Comparison of ENCODE assay signal across 8 cellular contexts in genomic region chr19:3987619-3988371, GRCh38. TPM values are rescaled to one million over a fixed set of nuclear protein-coding genes. Genes with fewer than 3 reads are reported as not detected.
DNase-seq lines count a peak whose midpoint lies in the region; ATAC-seq and TF ChIP-seq lines count a peak whose summit lies in the region.

No MANE protein-coding gene starts in this region.

- H3K9ac ChIP-seq in GM23248, result peak overlapping the region; percentile 77

- no peaks in the 10 kb centered on the region for H3K9me3 ChIP-seq in GM23248 (ENCODE audit: low read depth)
- H3K9me3 ChIP-seq in T-helper 17 cell (ENCODE audit: control insufficient read depth, low read length, poor library complexity, severe bottlenecking), result peaks cover 2% of the 10 kb centered on the region
- H3K9me3 ChIP-seq in psoas muscle, result no peaks in the 10 kb centered on the region

- H3K36me3 ChIP-seq in BJ (ENCODE audit: control insufficient read depth, insufficient read depth, low read length), result peaks cover 15% of the 10 kb centered on the region
- H3K36me3 ChIP-seq in GM23248 (ENCODE audit: low read depth), result peaks cover 17% of the 10 kb centered on the region; the same call in 1 of the 2 replicates
- peaks cover 13 to 18% of the 10 kb centered on the region in 2 donors for H3K36me3 ChIP-seq in psoas muscle (ENCODE audit: insufficient read depth in 1 of 2, low read depth in 1 of 2)

- H3K4me1 ChIP-seq in GM23248 (ENCODE audit: insufficient read depth), result peaks cover 19% of the 10 kb centered on the region
- H3K4me1 ChIP-seq in psoas muscle, result peaks cover 32% of the 10 kb centered on the region

- WGBS in GM23248 (ENCODE audit: low coverage in 1 of 2, low lambda C conversion rate in 2 of 2, missing lambda C conversion rate in 2 of 2), 2 experiments, result 12 to 15% methylated on average over 29 to 30 of the region's 30 CpGs
- 8 to 10% (median 8%) methylated on average over 28 to 30 of the region's 30 CpGs for WGBS in psoas muscle, 3 donors

- H3K27me3 ChIP-seq in BJ (ENCODE audit: control insufficient read depth, insufficient read depth, low read length) (no peaks in the 10 kb centered on the region), GM23248 (replicated peaks; ENCODE audit: insufficient read depth) (no peaks in the 10 kb centered on the region), psoas muscle (ENCODE audit: insufficient read depth in 3 of 3, low read length in 2 of 3) (no peaks in the 10 kb centered on the region)

- TF ChIP-seq CTCF in BJ (IDR thresholded peaks at IDR 0.05; ENCODE audit: insufficient read depth, low read depth, low read length) (peak; percentile 92), psoas muscle (IDR thresholded peaks at IDR 0.05) (peak; percentile 88)

- POLR2A ChIA-PET in BJ (lab: Charles Lee), result interaction anchor here (0.6 to 1.2 kb wide), 3 partner anchors 19 to 1066 kb away, joined by 3 to 8 read pairs (median 4); no protein-coding TSS in a partner anchor

- H3K79me2 ChIP-seq in GM23248 (ENCODE audit: insufficient read depth), result peaks cover 30% of the 10 kb centered on the region

- ATAC-seq in T-helper 17 cell (peak; percentile 52), left ventricle myocardium superior (peak; percentile 13), psoas muscle (peak in 3 of 4 donors; percentile 11 to 32 (median 16))

- peaks cover 23% of the 10 kb centered on the region for H3K4me1 Mint-ChIP-seq in T-helper 17 cell

- in situ Hi-C loops in GM23248 (cut with MboI), result no loop called here

- CTCF ChIA-PET in BJ (lab: Yijun Ruan, JAX), result interaction anchor here (0.6 to 4.1 kb wide), 16 partner anchors 9 to 225 kb away, joined by 3 to 27 read pairs (median 4); partner anchors contain the start of genes DAPK3, MRPL54 and PIAS4

- DNase-seq in BJ (ENCODE audit: low read depth) (no peak), GM23248 (peak; percentile 88), NCI-H1694 treated with DMSO at 0.1 percent for 48 hours (lab: John Stamatoyannopoulos, UW) (peak; percentile 79), T-helper 17 cell (peak; percentile 85 to 87 (median 86)), amniotic epithelial cell (ENCODE audit: low read depth) (peak; percentile 61), left ventricle myocardium superior (peak; percentile 95), psoas muscle (peak; percentile 87 to 95), ureter (ENCODE audit: low spot score) (peak; percentile 85)

- peak overlapping the region; percentile 50 for H3K4me3 Mint-ChIP-seq in T-helper 17 cell

- no peaks in the 10 kb centered on the region for H3K9me2 ChIP-seq in GM23248 (ENCODE audit: insufficient read depth)

- H4K20me1 ChIP-seq in GM23248 (ENCODE audit: insufficient read depth), result peaks cover 10% of the 10 kb centered on the region; the same call in 1 of the 2 replicates

- H3F3A ChIP-seq in GM23248 (ENCODE audit: insufficient read depth), result peaks cover 23% of the 10 kb centered on the region

- no peak overlapping the region for H3K4me3 ChIP-seq in BJ (ENCODE audit: low read depth, low read length)
- peak overlapping the region; percentile 97 for H3K4me3 ChIP-seq in GM23248
- H3K4me3 ChIP-seq in psoas muscle, result peak overlapping the region; percentile 91

- H3K36me3 Mint-ChIP-seq in T-helper 17 cell (ENCODE audit: low read depth), result peaks cover 3% of the 10 kb centered on the region

- peak overlapping the region; percentile 95 for H3K27ac Mint-ChIP-seq in T-helper 17 cell

- no peaks in the 10 kb centered on the region for H3K27me3 Mint-ChIP-seq in T-helper 17 cell

- intact Hi-C loops in left ventricle myocardium superior (cut with micrococcal nuclease) (no loop called here), psoas muscle (cut with DNase I) (loop anchor here (5.0 to 10.0 kb wide), 4 partner anchors 165 to 225 kb away; partner anchors contain the start of genes APBA3 (in 2 of the 2) and MRPL54 (in 2 of the 2))

- H3K4me2 ChIP-seq in GM23248 (ENCODE audit: unreplicated experiment), result peak overlapping the region; percentile 85

- H3K27ac ChIP-seq in GM23248 (peak overlapping the region; percentile 40), psoas muscle (peak overlapping the region; percentile 41)

- H2AFZ ChIP-seq in GM23248, result peak overlapping the region; percentile 71

RNA-seq across cellular contexts. Expression of gene EEF2, which starts 2.5 kb away (rescaled TPM):
- polyA plus RNA-seq in BJ (2011; rRNA removed), result 1,661 and 2,469 TPM in 2 replicates
- 1,581 and 1,890 TPM in 2 replicates for polyA minus RNA-seq in BJ (2011; rRNA and poly(A)+ RNA removed)
- 2,755 and 2,906 TPM in 2 replicates for total RNA-seq in GM23248 (2014; rRNA removed; shearing (Covaris generic))
- 326 and 331 TPM in 2 replicates for polyA plus RNA-seq in GM23248 (2016; fragmentation: Nextera tagmentation; extraction: Ambion mirVana)
- 1,000 to 10,000 TPM; 2,788 to 2,859 TPM for total RNA-seq in T-helper 17 cell
- 2,417 TPM for total RNA-seq in left ventricle myocardium superior
- 1,000 to 10,000 TPM; 2,332 to 3,628 (median 2,726) TPM for total RNA-seq in psoas muscle
- 1,000 to 10,000 TPM; 1,416 to 1,891 (median 1,484) TPM for polyA plus RNA-seq in psoas muscle
- 2,169 TPM for total RNA-seq in ureter

RNA-seq across cellular contexts. Expression of gene DAPK3, which starts 16.9 kb away (rescaled TPM):
- polyA plus RNA-seq in BJ (2011; rRNA removed) (132 and 178 TPM in 2 replicates), GM23248 (2016; fragmentation: Nextera tagmentation; extraction: Ambion mirVana) (47.6 and 51.1 TPM in 2 replicates), psoas muscle (100 to 1,000 TPM; 148 to 176 (median 165) TPM)
- 95.0 and 99.1 TPM in 2 replicates for polyA minus RNA-seq in BJ (2011; rRNA and poly(A)+ RNA removed)
- total RNA-seq in GM23248 (2014; rRNA removed; shearing (Covaris generic)), result 167 and 194 TPM in 2 replicates
- total RNA-seq in T-helper 17 cell (10 to 100 TPM; 28.7 to 31.3 TPM), left ventricle myocardium superior (68.5 TPM), psoas muscle (100 to 1,000 TPM in 3 of 4 donors, 10 to 100 TPM in 1; 92.6 to 142 (median 105) TPM), ureter (53.0 TPM)

RNA-seq across cellular contexts. Expression of gene PIAS4, which starts 19.7 kb away (rescaled TPM):
- polyA plus RNA-seq in BJ (2011; rRNA removed), result 10.9 and 18.2 TPM in 2 replicates
- polyA minus RNA-seq in BJ (2011; rRNA and poly(A)+ RNA removed), result 10.9 and 14.0 TPM in 2 replicates
- total RNA-seq in GM23248 (2014; rRNA removed; shearing (Covaris generic)), result 16.8 and 21.0 TPM in 2 replicates
- 6.9 and 9.1 TPM in 2 replicates for polyA plus RNA-seq in GM23248 (2016; fragmentation: Nextera tagmentation; extraction: Ambion mirVana)
- total RNA-seq in T-helper 17 cell, result 10 to 100 TPM; 20.8 to 22.7 TPM
- 19.8 TPM for total RNA-seq in left ventricle myocardium superior
- total RNA-seq in psoas muscle, result 10 to 100 TPM; 14.6 to 27.2 (median 17.0) TPM
- 10 to 100 TPM; 12.7 to 21.8 (median 14.6) TPM for polyA plus RNA-seq in psoas muscle
- total RNA-seq in ureter, result 27.3 TPM

RNA-seq across cellular contexts. Expression of gene NMRK2, which starts 54.9 kb away (rescaled TPM):
- polyA plus RNA-seq in BJ (2011; rRNA removed) (not detected in 2 replicates), GM23248 (2016; fragmentation: Nextera tagmentation; extraction: Ambion mirVana) (not detected in 2 replicates), psoas muscle (100 to 1,000 TPM in 2 of 3 donors, 10 to 100 TPM in 1; 45.2 to 636 (median 602) TPM)
- polyA minus RNA-seq in BJ (2011; rRNA and poly(A)+ RNA removed), result not detected in 2 replicates
- not detected in 2 replicates for total RNA-seq in GM23248 (2014; rRNA removed; shearing (Covaris generic))
- total RNA-seq in T-helper 17 cell (not detected), left ventricle myocardium superior (1,046 TPM), psoas muscle (100 to 1,000 TPM in 1 of 4 donors, 10 to 100 TPM in 2, 1 to 10 TPM in 1; 9.0 to 755 (median 89.4) TPM), ureter (not detected)
